Comparison of ENCODE assay signal across 14 cellular contexts in the genomic region with DNA sequence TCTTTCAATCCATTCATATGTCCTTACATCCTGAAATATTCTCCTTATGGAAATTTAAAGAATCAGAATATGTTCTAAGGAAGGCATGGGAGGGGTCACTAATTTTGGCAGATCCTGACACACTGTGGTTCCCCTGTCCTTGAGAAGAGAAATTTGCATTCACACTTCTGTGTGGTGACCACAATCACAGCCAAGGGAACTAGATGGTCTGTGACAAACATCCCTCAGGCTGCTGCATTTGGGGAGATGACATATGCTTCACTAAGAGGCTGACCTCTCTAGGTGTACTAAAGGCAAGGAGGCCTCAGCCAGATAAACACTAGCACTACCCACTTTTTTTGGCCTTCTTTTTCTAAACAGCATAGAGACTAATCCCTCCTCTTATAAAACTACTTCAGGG.
DNase-seq lines count a peak whose midpoint lies in the region; ATAC-seq and TF ChIP-seq lines count a peak whose summit lies in the region.
"Had no signal": no experiment of that assay in that cellular context is flagged by ENCODE, and none has a peak within 500 bp of the region (broad histone marks: within the 10 kb centered on the region; RNA-seq: fewer than 3 reads in every experiment).

No MANE protein-coding gene starts in this region.

- H3K27ac Mint-ChIP-seq in CD8-positive, alpha-beta memory T cell: no peak overlapping the region
- no peak overlapping the region for H3K27ac Mint-ChIP-seq in activated CD4-positive, alpha-beta T cell treated with anti-CD3 and anti-CD28 coated beads for 36 hours
- H3K27ac Mint-ChIP-seq in activated CD4-positive, alpha-beta memory T cell treated with anti-CD3 and anti-CD28 coated beads for 36 hours: no peak overlapping the region
- H3K27ac Mint-ChIP-seq: WTC11 had no signal

- H3K9ac ChIP-seq in rectal smooth muscle tissue (ENCODE audit: low read length): no peak overlapping the region

- no peak overlapping the region for H3K4me3 ChIP-seq in rectal smooth muscle tissue (ENCODE audit: low read length)
- H3K4me3 ChIP-seq in CD8-positive, alpha-beta memory T cell (ENCODE audit: low read length): no peak overlapping the region
- H3K4me3 ChIP-seq in stomach: no peak overlapping the region
- H3K4me3 ChIP-seq: right lobe of liver, SJCRH30 had no signal

- intact Hi-C loops in activated CD4-positive, alpha-beta T cell treated with anti-CD3 and anti-CD28 coated beads for 36 hours (cut with DNase I, micrococcal nuclease): no loop called here
- intact Hi-C loops in activated CD4-positive, alpha-beta memory T cell treated with anti-CD3 and anti-CD28 coated beads for 36 hours (cut with micrococcal nuclease): no loop called here
- intact Hi-C loops in stomach (cut with DNase I; ENCODE audit: low total_unique reads): no loop called here

- no peaks in the 10 kb centered on the region for H3K4me1 Mint-ChIP-seq in CD8-positive, alpha-beta memory T cell
- H3K4me1 Mint-ChIP-seq in activated CD4-positive, alpha-beta T cell treated with anti-CD3 and anti-CD28 coated beads for 36 hours: no peaks in the 10 kb centered on the region
- H3K4me1 Mint-ChIP-seq in activated CD4-positive, alpha-beta memory T cell treated with anti-CD3 and anti-CD28 coated beads for 36 hours (ENCODE audit: low read depth): no peaks in the 10 kb centered on the region

- no peaks in the 10 kb centered on the region for H3K9me3 ChIP-seq in CD8-positive, alpha-beta memory T cell (ENCODE audit: low read length)
- H3K9me3 ChIP-seq in stomach: no peaks in the 10 kb centered on the region
- H3K9me3 ChIP-seq: right lobe of liver had no signal

- no peak for TF ChIP-seq POLR2A in stomach (IDR thresholded peaks at IDR 0.05)

- DNase-seq in CD8-positive, alpha-beta memory T cell: no peak
- DNase-seq in activated CD4-positive, alpha-beta T cell treated with anti-CD3 and anti-CD28 coated beads for 36 hours: no peak
- no peak for DNase-seq in activated CD4-positive, alpha-beta memory T cell treated with anti-CD3 and anti-CD28 coated beads for 36 hours
- DNase-seq in stomach: no peak
- DNase-seq: NCI-H524 treated with DMSO at 0.1 percent for 48 hours, right lobe of liver, SJCRH30 had no signal

- no peaks in the 10 kb centered on the region for H3K36me3 ChIP-seq in rectal smooth muscle tissue (ENCODE audit: control insufficient read depth, insufficient read depth, low read length)
- H3K36me3 ChIP-seq in CD8-positive, alpha-beta memory T cell (ENCODE audit: insufficient read depth, low read length): no peaks in the 10 kb centered on the region
- H3K36me3 ChIP-seq in stomach: no peaks in the 10 kb centered on the region
- H3K36me3 ChIP-seq: right lobe of liver, SJCRH30 had no signal

- POLR2A ChIA-PET in CD8-positive, alpha-beta memory T cell (lab: Charles Lee): no interaction called here
- POLR2A ChIA-PET in activated CD4-positive, alpha-beta T cell treated with anti-CD3 and anti-CD28 coated beads for 36 hours (lab: Charles Lee): no interaction called here
- POLR2A ChIA-PET in activated CD4-positive, alpha-beta memory T cell treated with anti-CD3 and anti-CD28 coated beads for 36 hours (lab: Charles Lee): no interaction called here

- TF ChIP-seq EP300 in stomach (IDR thresholded peaks at IDR 0.05): no peak

- H3K27me3 ChIP-seq in rectal smooth muscle tissue (ENCODE audit: control insufficient read depth, insufficient read depth, low read length) (no peaks in the 10 kb centered on the region), stomach (no peaks in the 10 kb centered on the region)
- peaks cover 4% of the 10 kb centered on the region for H3K27me3 ChIP-seq in CD8-positive, alpha-beta memory T cell (ENCODE audit: insufficient read depth, low read length, poor library complexity, severe bottlenecking)
- H3K27me3 ChIP-seq: right lobe of liver, SJCRH30 had no signal

- TF ChIP-seq CTCF in stomach (IDR thresholded peaks at IDR 0.05): no peak

- peaks cover 5 to 46% of the 10 kb centered on the region in 2 donors for H3K27me3 Mint-ChIP-seq in CD8-positive, alpha-beta memory T cell
- H3K27me3 Mint-ChIP-seq in activated CD4-positive, alpha-beta T cell treated with anti-CD3 and anti-CD28 coated beads for 36 hours: no peaks in the 10 kb centered on the region
- H3K27me3 Mint-ChIP-seq in activated CD4-positive, alpha-beta memory T cell treated with anti-CD3 and anti-CD28 coated beads for 36 hours: peaks cover 11% of the 10 kb centered on the region
- H3K27me3 Mint-ChIP-seq: type B pancreatic cell had no signal

- peak overlapping the region; percentile 68 for H3K27ac ChIP-seq in rectal smooth muscle tissue (ENCODE audit: low read depth, low read length)
- H3K27ac ChIP-seq in CD8-positive, alpha-beta memory T cell (ENCODE audit: low read depth, low read length): no peak overlapping the region
- no peak overlapping the region for H3K27ac ChIP-seq in stomach
- H3K27ac ChIP-seq: right lobe of liver, SJCRH30 had no signal

- no peaks in the 10 kb centered on the region for H3K36me3 Mint-ChIP-seq in CD8-positive, alpha-beta memory T cell
- no peaks in the 10 kb centered on the region for H3K36me3 Mint-ChIP-seq in activated CD4-positive, alpha-beta T cell treated with anti-CD3 and anti-CD28 coated beads for 36 hours (ENCODE audit: low read depth)
- H3K36me3 Mint-ChIP-seq in activated CD4-positive, alpha-beta memory T cell treated with anti-CD3 and anti-CD28 coated beads for 36 hours: no peaks in the 10 kb centered on the region
- H3K36me3 Mint-ChIP-seq: type B pancreatic cell, WTC11 had no signal

- CTCF ChIA-PET in CD8-positive, alpha-beta memory T cell (lab: Charles Lee): no interaction called here
- CTCF ChIA-PET in activated CD4-positive, alpha-beta T cell treated with anti-CD3 and anti-CD28 coated beads for 36 hours (lab: Charles Lee): interaction anchor here (1.4 kb wide), 1 partner anchor 11 kb away, joined by 3 read pairs; no protein-coding TSS in a partner anchor
- CTCF ChIA-PET in activated CD4-positive, alpha-beta memory T cell treated with anti-CD3 and anti-CD28 coated beads for 36 hours (lab: Charles Lee): no interaction called here

- no peak overlapping the region for H3K4me3 Mint-ChIP-seq in CD8-positive, alpha-beta memory T cell
- H3K4me3 Mint-ChIP-seq in activated CD4-positive, alpha-beta T cell treated with anti-CD3 and anti-CD28 coated beads for 36 hours: no peak overlapping the region
- H3K4me3 Mint-ChIP-seq in activated CD4-positive, alpha-beta memory T cell treated with anti-CD3 and anti-CD28 coated beads for 36 hours: no peak overlapping the region
- H3K4me3 Mint-ChIP-seq: type B pancreatic cell, WTC11 had no signal

- ATAC-seq in GM19035 (IDR thresholded peaks at IDR 0.05; ENCODE audit: unreplicated experiment): peak; percentile 51
- peak; percentile 74 for ATAC-seq in HG02610 (IDR thresholded peaks at IDR 0.05; ENCODE audit: unreplicated experiment)
- ATAC-seq in HG03378 (IDR thresholded peaks at IDR 0.05; ENCODE audit: unreplicated experiment): peak; percentile 82
- no peak for ATAC-seq in activated CD4-positive, alpha-beta T cell treated with anti-CD3 and anti-CD28 coated beads for 36 hours
- ATAC-seq: esophagus mucosa, right lobe of liver, WTC11 had no signal

- H3K4me1 ChIP-seq in rectal smooth muscle tissue (ENCODE audit: control insufficient read depth, insufficient read depth, low read length) (peaks cover 30% of the 10 kb centered on the region), stomach (peaks cover 0 to 4% (median 0%) of the 10 kb centered on the region in 4 donors)
- no peaks in the 10 kb centered on the region for H3K4me1 ChIP-seq in CD8-positive, alpha-beta memory T cell (ENCODE audit: insufficient read depth, low read length)
- H3K4me1 ChIP-seq: right lobe of liver had no signal

- H3K9me3 Mint-ChIP-seq in CD8-positive, alpha-beta memory T cell: no peaks in the 10 kb centered on the region
- no peaks in the 10 kb centered on the region for H3K9me3 Mint-ChIP-seq in activated CD4-positive, alpha-beta T cell treated with anti-CD3 and anti-CD28 coated beads for 36 hours (ENCODE audit: low read depth)
- H3K9me3 Mint-ChIP-seq in activated CD4-positive, alpha-beta memory T cell treated with anti-CD3 and anti-CD28 coated beads for 36 hours: no peaks in the 10 kb centered on the region
- H3K9me3 Mint-ChIP-seq: type B pancreatic cell, WTC11 had no signal
